Comparison of ENCODE assay signal across 20 cellular contexts in genomic region chr19:10921199-10921879, GRCh38. TPM values are rescaled to one million over a fixed set of nuclear protein-coding genes. Genes with fewer than 3 reads are reported as not detected.
A peak's percentile ranks its signal among the peaks of the same experiment; 100 is the strongest.
DNase-seq lines count a peak whose midpoint lies in the region; ATAC-seq and TF ChIP-seq lines count a peak whose summit lies in the region.
"Had no signal": no experiment of that assay in that cellular context is flagged by ENCODE, and none has a peak within 500 bp of the region (broad histone marks: within the 10 kb centered on the region; RNA-seq: fewer than 3 reads in every experiment).

No MANE protein-coding gene starts in this region.

- H3K4me1 Mint-ChIP-seq in activated CD4-positive, alpha-beta T cell treated with anti-CD3 and anti-CD28 coated beads, Interleukin-2, amount 10 ng/mL, durations not matched to agents 24 days and 14 days: no peaks in the 10 kb centered on the region
- H3K4me1 Mint-ChIP-seq: activated naive CD8-positive, alpha-beta T cell treated with anti-CD3 and anti-CD28 coated beads, Interleukin-2, amount 10 ng/mL, durations not matched to agents 7 days and 5 days; brain had no signal

- H3K36me3 Mint-ChIP-seq in activated CD4-positive, alpha-beta T cell treated with anti-CD3 and anti-CD28 coated beads, Interleukin-2, amount 10 ng/mL, durations not matched to agents 24 days and 14 days (ENCODE audit: low read depth): peaks cover 26% of the 10 kb centered on the region
- H3K36me3 Mint-ChIP-seq: natural killer cell had no signal

- H3K27me3 ChIP-seq in skeletal muscle tissue (ENCODE audit: control insufficient read depth in 3 of 3, insufficient read depth in 3 of 3, low read length in 3 of 3): no peaks in the 10 kb centered on the region
- no peaks in the 10 kb centered on the region for H3K27me3 ChIP-seq in GM23248 (replicated peaks; ENCODE audit: insufficient read depth)
- H3K27me3 ChIP-seq: upper lobe of right lung had no signal

- H3K4me1 ChIP-seq in skeletal muscle tissue (ENCODE audit: control insufficient read depth in 3 of 3, insufficient read depth in 3 of 3, low read length in 3 of 3) (peaks cover 18 to 57% (median 45%) of the 10 kb centered on the region in 3 donors), GM23248 (ENCODE audit: insufficient read depth) (no peaks in the 10 kb centered on the region)
- H3K4me1 ChIP-seq: upper lobe of right lung had no signal

- H3K79me2 ChIP-seq in GM23248 (ENCODE audit: insufficient read depth): peaks cover 8% of the 10 kb centered on the region

- CTCF ChIA-PET in RWPE1 (lab: Yijun Ruan, JAX): no interaction called here

- ATAC-seq in GM19023 (IDR thresholded peaks at IDR 0.05; ENCODE audit: unreplicated experiment): no peak
- ATAC-seq: natural killer cell, upper lobe of right lung had no signal

- WGBS in GM23248 (ENCODE audit: low coverage in 1 of 2, low lambda C conversion rate in 2 of 2, missing lambda C conversion rate in 2 of 2), 2 experiments: 85 to 86% methylated on average over 25 to 42 of the region's 42 CpGs

- H3K9me3 ChIP-seq in skeletal muscle tissue (ENCODE audit: control insufficient read depth in 3 of 3, low read length in 3 of 3): no peaks in the 10 kb centered on the region
- no peaks in the 10 kb centered on the region for H3K9me3 ChIP-seq in GM23248 (ENCODE audit: low read depth)
- H3K9me3 ChIP-seq: upper lobe of right lung had no signal

- no peak overlapping the region for H3K4me3 Mint-ChIP-seq in activated CD4-positive, alpha-beta T cell treated with anti-CD3 and anti-CD28 coated beads, Interleukin-2, amount 10 ng/mL, durations not matched to agents 24 days and 14 days
- H3K4me3 Mint-ChIP-seq: activated naive CD8-positive, alpha-beta T cell treated with anti-CD3 and anti-CD28 coated beads, Interleukin-2, amount 10 ng/mL, durations not matched to agents 7 days and 5 days; brain; natural killer cell had no signal

- in situ Hi-C loops in GM23248 (cut with MboI): no loop called here

- POLR2A ChIA-PET in RWPE1 (lab: Yijun Ruan, JAX; ENCODE audit: low non-redundant PET): interaction anchor here (0.5 kb wide), 1 partner anchor 405 kb away, joined by 3 read pairs; no protein-coding TSS in a partner anchor

- H3K27ac ChIP-seq in RWPE1 (peak overlapping the region; percentile 52), skeletal muscle tissue (ENCODE audit: low read depth, low read length) (peak overlapping the region; percentile 3), GM23248 (no peak overlapping the region)
- H3K27ac ChIP-seq: skin epidermis, upper lobe of right lung had no signal

- H2AFZ ChIP-seq in GM23248: no peak overlapping the region

- no peak overlapping the region for H3K4me2 ChIP-seq in GM23248 (ENCODE audit: unreplicated experiment)

- H3K4me3 ChIP-seq in skeletal muscle tissue (ENCODE audit: low read length in 3 of 3): no peak overlapping the region
- H3K4me3 ChIP-seq in GM23248: no peak overlapping the region
- H3K4me3 ChIP-seq: skin epidermis, upper lobe of right lung had no signal

- intact Hi-C loops in activated CD4-positive, alpha-beta T cell treated with anti-CD3 and anti-CD28 coated beads, Interleukin-2, amount 10 ng/mL, durations not matched to agents 24 days and 14 days (cut with micrococcal nuclease): no loop called here

- DNase-seq in activated CD4-positive, alpha-beta T cell treated with anti-CD3 and anti-CD28 coated beads, Interleukin-2, amount 10 ng/mL, durations not matched to agents 24 days and 14 days: no peak
- DNase-seq in activated CD4-positive, alpha-beta T cell treated with anti-CD3 and anti-CD28 coated beads, Interleukin-2, amount 50 U/mL, for 4 hours: no peak
- DNase-seq in RWPE1 (ENCODE audit: low spot score) (no peak), iPS-NIHi11 (ENCODE audit: low spot score) (peak; percentile 8), NCI-H1105 treated with DMSO at 0.1 percent for 48 hours (lab: John Stamatoyannopoulos, UW) (no peak), GM23248 (no peak)
- DNase-seq: activated CD4-positive, alpha-beta T cell treated with anti-CD3 and anti-CD28 coated beads for 1 hour; activated naive CD8-positive, alpha-beta T cell treated with anti-CD3 and anti-CD28 coated beads, Interleukin-2, amount 10 ng/mL, durations not matched to agents 7 days and 5 days; COR-L47; EL; hypothalamus; natural killer cell; NCI-H1417 treated with DMSO at 0.1 percent for 48 hours; NCI-H510A treated with DMSO at 0.1 percent for 48 hours; stimulated activated CD4-positive, alpha-beta T cell treated with anti-CD3 and anti-CD28 coated beads, Interleukin-2, amount 100 ng/mL, for 24 hours; upper lobe of right lung had no signal

- H3K9me2 ChIP-seq in GM23248 (ENCODE audit: insufficient read depth): no peaks in the 10 kb centered on the region

- no peak for TF ChIP-seq CTCF in RWPE1 (conservative IDR thresholded peaks at IDR 0.05; ENCODE audit: low read depth)

- H3K36me3 ChIP-seq in skeletal muscle tissue (ENCODE audit: control insufficient read depth in 3 of 3, insufficient read depth in 3 of 3, low read length in 3 of 3) (peaks cover 44 to 62% (median 54%) of the 10 kb centered on the region in 3 donors), GM23248 (ENCODE audit: low read depth) (no peaks in the 10 kb centered on the region)

- H3K9ac ChIP-seq in skeletal muscle tissue (ENCODE audit: low read depth in 1 of 3, low read length in 3 of 3) (no peak overlapping the region), GM23248 (no peak overlapping the region)

- H3K9me3 Mint-ChIP-seq in activated CD4-positive, alpha-beta T cell treated with anti-CD3 and anti-CD28 coated beads, Interleukin-2, amount 10 ng/mL, durations not matched to agents 24 days and 14 days: no peaks in the 10 kb centered on the region
- H3K9me3 Mint-ChIP-seq: activated naive CD8-positive, alpha-beta T cell treated with anti-CD3 and anti-CD28 coated beads, Interleukin-2, amount 10 ng/mL, durations not matched to agents 7 days and 5 days; brain; natural killer cell had no signal

- peak overlapping the region; percentile 53 for H3K27ac Mint-ChIP-seq in activated CD4-positive, alpha-beta T cell treated with anti-CD3 and anti-CD28 coated beads, Interleukin-2, amount 10 ng/mL, durations not matched to agents 24 days and 14 days
- H3K27ac Mint-ChIP-seq: activated naive CD8-positive, alpha-beta T cell treated with anti-CD3 and anti-CD28 coated beads, Interleukin-2, amount 10 ng/mL, durations not matched to agents 7 days and 5 days; natural killer cell had no signal

- H3F3A ChIP-seq in GM23248 (ENCODE audit: insufficient read depth): no peaks in the 10 kb centered on the region

- no peaks in the 10 kb centered on the region for H4K20me1 ChIP-seq in GM23248 (ENCODE audit: insufficient read depth)

- H3K27me3 Mint-ChIP-seq in activated CD4-positive, alpha-beta T cell treated with anti-CD3 and anti-CD28 coated beads, Interleukin-2, amount 10 ng/mL, durations not matched to agents 24 days and 14 days: no peaks in the 10 kb centered on the region
- H3K27me3 Mint-ChIP-seq: activated naive CD8-positive, alpha-beta T cell treated with anti-CD3 and anti-CD28 coated beads, Interleukin-2, amount 10 ng/mL, durations not matched to agents 7 days and 5 days; brain had no signal

RNA-seq across cellular contexts. Expression of gene YIPF2, which starts 7.1 kb away (rescaled TPM):
- 21.7 and 23.2 TPM in 2 replicates for total RNA-seq in activated CD4-positive, alpha-beta T cell treated with anti-CD3 and anti-CD28 coated beads, Interleukin-2, amount 10 ng/mL, durations not matched to agents 24 days and 14 days
- 30.3 TPM for total RNA-seq in skeletal muscle tissue
- total RNA-seq in GM23248 (2014; rRNA removed; shearing (Covaris generic)): 114 and 140 TPM in 2 replicates
- 57.3 and 61.5 TPM in 2 replicates for polyA plus RNA-seq in GM23248 (2016; fragmentation: Nextera tagmentation; extraction: Ambion mirVana)

RNA-seq across cellular contexts. Expression of gene TIMM29, which starts 7.3 kb away (rescaled TPM):
- 18.4 and 19.8 TPM in 2 replicates for total RNA-seq in activated CD4-positive, alpha-beta T cell treated with anti-CD3 and anti-CD28 coated beads, Interleukin-2, amount 10 ng/mL, durations not matched to agents 24 days and 14 days
- total RNA-seq in skeletal muscle tissue: 25.6 TPM
- 37.6 and 57.5 TPM in 2 replicates for total RNA-seq in GM23248 (2014; rRNA removed; shearing (Covaris generic))
- polyA plus RNA-seq in GM23248 (2016; fragmentation: Nextera tagmentation; extraction: Ambion mirVana): 20.3 and 20.8 TPM in 2 replicates

RNA-seq across cellular contexts. Expression of gene SMARCA4, which starts 39.5 kb away (rescaled TPM):
- 158 and 165 TPM in 2 replicates for total RNA-seq in activated CD4-positive, alpha-beta T cell treated with anti-CD3 and anti-CD28 coated beads, Interleukin-2, amount 10 ng/mL, durations not matched to agents 24 days and 14 days
- 58.5 TPM for total RNA-seq in skeletal muscle tissue
- 44.0 and 57.8 TPM in 2 replicates for total RNA-seq in GM23248 (2014; rRNA removed; shearing (Covaris generic))
- 35.3 and 37.1 TPM in 2 replicates for polyA plus RNA-seq in GM23248 (2016; fragmentation: Nextera tagmentation; extraction: Ambion mirVana)

RNA-seq across cellular contexts. Expression of gene CARM1, which starts 50.0 kb away (rescaled TPM):
- total RNA-seq in activated CD4-positive, alpha-beta T cell treated with anti-CD3 and anti-CD28 coated beads, Interleukin-2, amount 10 ng/mL, durations not matched to agents 24 days and 14 days: 92.4 and 93.7 TPM in 2 replicates
- 19.8 TPM for total RNA-seq in skeletal muscle tissue
- total RNA-seq in GM23248 (2014; rRNA removed; shearing (Covaris generic)): 41.9 and 42.4 TPM in 2 replicates
- 5.3 TPM in 2 replicates for polyA plus RNA-seq in GM23248 (2016; fragmentation: Nextera tagmentation; extraction: Ambion mirVana)
